1 cellular context compared by ENCODE assay signal in genomic region chr1:46301406-46302090, GRCh38.
TF ChIP-seq lines count a peak whose summit lies in the region.

No MANE protein-coding gene starts in this region.

TF ChIP-seq in HEK293, 187 proteins besides CTCF, POLR2A, EP300 and RAD21 (continued from another document and continues in another):
- TF ChIP-seq, protein P1, sequence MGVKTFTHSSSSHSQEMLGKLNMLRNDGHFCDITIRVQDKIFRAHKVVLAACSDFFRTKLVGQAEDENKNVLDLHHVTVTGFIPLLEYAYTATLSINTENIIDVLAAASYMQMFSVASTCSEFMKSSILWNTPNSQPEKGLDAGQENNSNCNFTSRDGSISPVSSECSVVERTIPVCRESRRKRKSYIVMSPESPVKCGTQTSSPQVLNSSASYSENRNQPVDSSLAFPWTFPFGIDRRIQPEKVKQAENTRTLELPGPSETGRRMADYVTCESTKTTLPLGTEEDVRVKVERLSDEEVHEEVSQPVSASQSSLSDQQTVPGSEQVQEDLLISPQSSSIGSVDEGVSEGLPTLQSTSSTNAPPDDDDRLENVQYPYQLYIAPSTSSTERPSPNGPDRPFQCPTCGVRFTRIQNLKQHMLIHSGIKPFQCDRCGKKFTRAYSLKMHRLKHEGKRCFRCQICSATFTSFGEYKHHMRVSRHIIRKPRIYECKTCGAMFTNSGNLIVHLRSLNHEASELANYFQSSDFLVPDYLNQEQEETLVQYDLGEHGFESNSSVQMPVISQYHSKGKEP (tag by site-specific recombination; IDR thresholded peaks at IDR 0.05), result no peak
- no peak for TF ChIP-seq HOXC10 (CRISPR knock-in tag; IDR thresholded peaks at IDR 0.05)
- TF ChIP-seq ZNF184 (tag by site-specific recombination; IDR thresholded peaks at IDR 0.05), result no peak
- TF ChIP-seq ZNF792 (tag by site-specific recombination; IDR thresholded peaks at IDR 0.05), result no peak
- TF ChIP-seq ZNF335 (tag by site-specific recombination; conservative IDR thresholded peaks at IDR 0.05), result peak; percentile 98
- TF ChIP-seq ZNF248 (tag by site-specific recombination; IDR thresholded peaks at IDR 0.05), result no peak
- TF ChIP-seq ZNF645 (tag by site-specific recombination; IDR thresholded peaks at IDR 0.05), result no peak
- TF ChIP-seq OSR2 (tag by site-specific recombination; IDR thresholded peaks at IDR 0.05), result no peak
- peak; percentile 54; the same call in 1 of the 2 replicates for TF ChIP-seq SP7 (tag by site-specific recombination; IDR thresholded peaks at IDR 0.05)
- no peak for TF ChIP-seq ZNF426 (tag by site-specific recombination; IDR thresholded peaks at IDR 0.05)
- TF ChIP-seq ZXDB (tag by site-specific recombination; IDR thresholded peaks at IDR 0.05), result peak; percentile 58
- TF ChIP-seq ZNF148 (tag by site-specific recombination; IDR thresholded peaks at IDR 0.05; ENCODE audit: borderline replicate concordance), result no peak
- TF ChIP-seq, protein P2, sequence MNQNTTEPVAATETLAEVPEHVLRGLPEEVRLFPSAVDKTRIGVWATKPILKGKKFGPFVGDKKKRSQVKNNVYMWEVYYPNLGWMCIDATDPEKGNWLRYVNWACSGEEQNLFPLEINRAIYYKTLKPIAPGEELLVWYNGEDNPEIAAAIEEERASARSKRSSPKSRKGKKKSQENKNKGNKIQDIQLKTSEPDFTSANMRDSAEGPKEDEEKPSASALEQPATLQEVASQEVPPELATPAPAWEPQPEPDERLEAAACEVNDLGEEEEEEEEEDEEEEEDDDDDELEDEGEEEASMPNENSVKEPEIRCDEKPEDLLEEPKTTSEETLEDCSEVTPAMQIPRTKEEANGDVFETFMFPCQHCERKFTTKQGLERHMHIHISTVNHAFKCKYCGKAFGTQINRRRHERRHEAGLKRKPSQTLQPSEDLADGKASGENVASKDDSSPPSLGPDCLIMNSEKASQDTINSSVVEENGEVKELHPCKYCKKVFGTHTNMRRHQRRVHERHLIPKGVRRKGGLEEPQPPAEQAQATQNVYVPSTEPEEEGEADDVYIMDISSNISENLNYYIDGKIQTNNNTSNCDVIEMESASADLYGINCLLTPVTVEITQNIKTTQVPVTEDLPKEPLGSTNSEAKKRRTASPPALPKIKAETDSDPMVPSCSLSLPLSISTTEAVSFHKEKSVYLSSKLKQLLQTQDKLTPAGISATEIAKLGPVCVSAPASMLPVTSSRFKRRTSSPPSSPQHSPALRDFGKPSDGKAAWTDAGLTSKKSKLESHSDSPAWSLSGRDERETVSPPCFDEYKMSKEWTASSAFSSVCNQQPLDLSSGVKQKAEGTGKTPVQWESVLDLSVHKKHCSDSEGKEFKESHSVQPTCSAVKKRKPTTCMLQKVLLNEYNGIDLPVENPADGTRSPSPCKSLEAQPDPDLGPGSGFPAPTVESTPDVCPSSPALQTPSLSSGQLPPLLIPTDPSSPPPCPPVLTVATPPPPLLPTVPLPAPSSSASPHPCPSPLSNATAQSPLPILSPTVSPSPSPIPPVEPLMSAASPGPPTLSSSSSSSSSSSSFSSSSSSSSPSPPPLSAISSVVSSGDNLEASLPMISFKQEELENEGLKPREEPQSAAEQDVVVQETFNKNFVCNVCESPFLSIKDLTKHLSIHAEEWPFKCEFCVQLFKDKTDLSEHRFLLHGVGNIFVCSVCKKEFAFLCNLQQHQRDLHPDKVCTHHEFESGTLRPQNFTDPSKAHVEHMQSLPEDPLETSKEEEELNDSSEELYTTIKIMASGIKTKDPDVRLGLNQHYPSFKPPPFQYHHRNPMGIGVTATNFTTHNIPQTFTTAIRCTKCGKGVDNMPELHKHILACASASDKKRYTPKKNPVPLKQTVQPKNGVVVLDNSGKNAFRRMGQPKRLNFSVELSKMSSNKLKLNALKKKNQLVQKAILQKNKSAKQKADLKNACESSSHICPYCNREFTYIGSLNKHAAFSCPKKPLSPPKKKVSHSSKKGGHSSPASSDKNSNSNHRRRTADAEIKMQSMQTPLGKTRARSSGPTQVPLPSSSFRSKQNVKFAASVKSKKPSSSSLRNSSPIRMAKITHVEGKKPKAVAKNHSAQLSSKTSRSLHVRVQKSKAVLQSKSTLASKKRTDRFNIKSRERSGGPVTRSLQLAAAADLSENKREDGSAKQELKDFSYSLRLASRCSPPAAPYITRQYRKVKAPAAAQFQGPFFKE (tag by site-specific recombination; IDR thresholded peaks at IDR 0.05; ENCODE audit: borderline replicate concordance), result no peak
- TF ChIP-seq ZNF791 (tag by site-specific recombination; IDR thresholded peaks at IDR 0.05), result no peak
- TF ChIP-seq, protein P3, sequence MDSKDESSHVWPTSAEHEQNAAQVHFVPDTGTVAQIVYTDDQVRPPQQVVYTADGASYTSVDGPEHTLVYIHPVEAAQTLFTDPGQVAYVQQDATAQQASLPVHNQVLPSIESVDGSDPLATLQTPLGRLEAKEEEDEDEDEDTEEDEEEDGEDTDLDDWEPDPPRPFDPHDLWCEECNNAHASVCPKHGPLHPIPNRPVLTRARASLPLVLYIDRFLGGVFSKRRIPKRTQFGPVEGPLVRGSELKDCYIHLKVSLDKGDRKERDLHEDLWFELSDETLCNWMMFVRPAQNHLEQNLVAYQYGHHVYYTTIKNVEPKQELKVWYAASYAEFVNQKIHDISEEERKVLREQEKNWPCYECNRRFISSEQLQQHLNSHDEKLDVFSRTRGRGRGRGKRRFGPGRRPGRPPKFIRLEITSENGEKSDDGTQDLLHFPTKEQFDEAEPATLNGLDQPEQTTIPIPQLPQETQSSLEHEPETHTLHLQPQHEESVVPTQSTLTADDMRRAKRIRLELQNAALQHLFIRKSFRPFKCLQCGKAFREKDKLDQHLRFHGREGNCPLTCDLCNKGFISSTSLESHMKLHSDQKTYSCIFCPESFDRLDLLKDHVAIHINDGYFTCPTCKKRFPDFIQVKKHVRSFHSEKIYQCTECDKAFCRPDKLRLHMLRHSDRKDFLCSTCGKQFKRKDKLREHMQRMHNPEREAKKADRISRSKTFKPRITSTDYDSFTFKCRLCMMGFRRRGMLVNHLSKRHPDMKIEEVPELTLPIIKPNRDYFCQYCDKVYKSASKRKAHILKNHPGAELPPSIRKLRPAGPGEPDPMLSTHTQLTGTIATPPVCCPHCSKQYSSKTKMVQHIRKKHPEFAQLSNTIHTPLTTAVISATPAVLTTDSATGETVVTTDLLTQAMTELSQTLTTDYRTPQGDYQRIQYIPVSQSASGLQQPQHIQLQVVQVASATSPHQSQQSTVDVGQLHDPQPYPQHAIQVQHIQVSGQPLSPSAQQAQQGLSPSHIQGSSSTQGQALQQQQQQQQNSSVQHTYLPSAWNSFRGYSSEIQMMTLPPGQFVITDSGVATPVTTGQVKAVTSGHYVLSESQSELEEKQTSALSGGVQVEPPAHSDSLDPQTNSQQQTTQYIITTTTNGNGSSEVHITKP (tag by site-specific recombination; IDR thresholded peaks at IDR 0.05), result no peak; the same call in 1 of the 2 replicates
- TF ChIP-seq GLIS2 (tag by site-specific recombination; IDR thresholded peaks at IDR 0.05), result peak; percentile 99
- TF ChIP-seq, protein P4, sequence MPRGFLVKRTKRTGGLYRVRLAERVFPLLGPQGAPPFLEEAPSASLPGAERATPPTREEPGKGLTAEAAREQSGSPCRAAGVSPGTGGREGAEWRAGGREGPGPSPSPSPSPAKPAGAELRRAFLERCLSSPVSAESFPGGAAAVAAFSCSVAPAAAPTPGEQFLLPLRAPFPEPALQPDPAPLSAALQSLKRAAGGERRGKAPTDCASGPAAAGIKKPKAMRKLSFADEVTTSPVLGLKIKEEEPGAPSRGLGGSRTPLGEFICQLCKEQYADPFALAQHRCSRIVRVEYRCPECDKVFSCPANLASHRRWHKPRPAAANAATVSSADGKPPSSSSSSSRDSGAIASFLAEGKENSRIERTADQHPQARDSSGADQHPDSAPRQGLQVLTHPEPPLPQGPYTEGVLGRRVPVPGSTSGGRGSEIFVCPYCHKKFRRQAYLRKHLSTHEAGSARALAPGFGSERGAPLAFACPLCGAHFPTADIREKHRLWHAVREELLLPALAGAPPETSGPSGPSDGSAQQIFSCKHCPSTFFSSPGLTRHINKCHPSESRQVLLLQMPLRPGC (tag by site-specific recombination; IDR thresholded peaks at IDR 0.05), result peak; percentile 34; the same call in 1 of the 2 replicates
- TF ChIP-seq ZFP3 (tag by site-specific recombination; IDR thresholded peaks at IDR 0.05; ENCODE audit: low read depth), result no peak
- TF ChIP-seq ZBTB17 (tag by site-specific recombination; IDR thresholded peaks at IDR 0.05), result peak; percentile 60; the same call in 1 of the 2 replicates
- no peak; the same call in none of the 2 replicates for TF ChIP-seq ZNF76 (tag by site-specific recombination; IDR thresholded peaks at IDR 0.05; ENCODE audit: borderline replicate concordance, low read depth)
- TF ChIP-seq ZNF169 (tag by site-specific recombination; IDR thresholded peaks at IDR 0.05), result no peak
- peak; percentile 70; the same call in 1 of the 2 replicates for TF ChIP-seq OVOL3 (tag by site-specific recombination; IDR thresholded peaks at IDR 0.05)
- TF ChIP-seq ZNF501 (tag by site-specific recombination; IDR thresholded peaks at IDR 0.05), result peak; percentile 84
- TF ChIP-seq ZNF473 (tag by site-specific recombination; IDR thresholded peaks at IDR 0.05), result no peak
- TF ChIP-seq ZNF280D (tag by site-specific recombination; IDR thresholded peaks at IDR 0.05), result no peak
- TF ChIP-seq ZNF16 (tag by site-specific recombination; IDR thresholded peaks at IDR 0.05; ENCODE audit: low read depth), result no peak
- TF ChIP-seq ZNF561 (tag by site-specific recombination; IDR thresholded peaks at IDR 0.05; ENCODE audit: borderline replicate concordance), result no peak
- no peak for TF ChIP-seq ZNF549 (tag by site-specific recombination; IDR thresholded peaks at IDR 0.05)
- TF ChIP-seq BCL11A (tag by site-specific recombination; IDR thresholded peaks at IDR 0.05; ENCODE audit: low read depth), result 0 out of 2 replicates have a peak, but pooled peaks have one; percentile 26
- no peak for TF ChIP-seq ZNF768 (tag by site-specific recombination; IDR thresholded peaks at IDR 0.05)
- TF ChIP-seq, protein P5, sequence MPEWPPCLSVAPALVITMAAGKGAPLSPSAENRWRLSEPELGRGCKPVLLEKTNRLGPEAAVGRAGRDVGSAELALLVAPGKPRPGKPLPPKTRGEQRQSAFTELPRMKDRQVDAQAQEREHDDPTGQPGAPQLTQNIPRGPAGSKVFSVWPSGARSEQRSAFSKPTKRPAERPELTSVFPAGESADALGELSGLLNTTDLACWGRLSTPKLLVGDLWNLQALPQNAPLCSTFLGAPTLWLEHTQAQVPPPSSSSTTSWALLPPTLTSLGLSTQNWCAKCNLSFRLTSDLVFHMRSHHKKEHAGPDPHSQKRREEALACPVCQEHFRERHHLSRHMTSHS (tag by site-specific recombination; IDR thresholded peaks at IDR 0.05), result no peak
- no peak for TF ChIP-seq ZNF555 (tag by site-specific recombination; conservative IDR thresholded peaks at IDR 0.05)
- TF ChIP-seq ZNF175 (tag by site-specific recombination; IDR thresholded peaks at IDR 0.05), result no peak
- TF ChIP-seq ZFP69B (tag by site-specific recombination; IDR thresholded peaks at IDR 0.05), result no peak
- peak; percentile 21; the same call in 1 of the 2 replicates for TF ChIP-seq ZNF433 (tag by site-specific recombination; IDR thresholded peaks at IDR 0.05; ENCODE audit: low read depth)
- TF ChIP-seq ZNF19 (tag by site-specific recombination; IDR thresholded peaks at IDR 0.05; ENCODE audit: low read depth), result no peak
- no peak for TF ChIP-seq REPIN1 (tag by site-specific recombination; IDR thresholded peaks at IDR 0.05; ENCODE audit: low read depth)
- TF ChIP-seq ZNF585B (tag by site-specific recombination; IDR thresholded peaks at IDR 0.05), result no peak
- no peak for TF ChIP-seq ZNF223 (tag by site-specific recombination; IDR thresholded peaks at IDR 0.05)
- TF ChIP-seq ZNF140 (tag by site-specific recombination; IDR thresholded peaks at IDR 0.05), result no peak
- TF ChIP-seq PRDM1 (tag by site-specific recombination; IDR thresholded peaks at IDR 0.05), result peak; percentile 94
- no peak for TF ChIP-seq ZBTB1 (tag by site-specific recombination; IDR thresholded peaks at IDR 0.05)
- no peak for TF ChIP-seq ZNF664 (tag by site-specific recombination; IDR thresholded peaks at IDR 0.05)
- TF ChIP-seq ZSCAN16 (tag by site-specific recombination; IDR thresholded peaks at IDR 0.05), result no peak
